Comparison of ENCODE assay signal across 31 cellular contexts in the genomic region with DNA sequence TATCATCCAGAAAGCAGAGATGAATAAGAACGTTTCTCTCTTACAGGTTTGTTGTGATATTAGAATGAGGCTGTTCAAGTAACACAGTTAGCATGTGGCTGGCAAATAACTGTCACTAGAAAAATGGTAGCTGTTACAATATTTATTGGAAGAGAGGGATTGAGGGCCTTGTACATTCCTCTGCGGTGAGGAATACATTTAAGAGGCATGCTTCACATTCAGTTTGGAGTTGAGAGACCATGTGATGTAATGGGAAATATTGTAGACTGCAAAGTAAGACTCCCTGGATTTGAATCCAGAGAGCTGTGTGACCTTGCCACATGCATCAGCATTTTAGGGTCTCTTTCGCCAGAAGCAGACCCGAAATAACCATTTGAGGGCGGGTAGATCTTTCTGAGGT.
DNase-seq lines count a peak whose midpoint lies in the region; ATAC-seq and TF ChIP-seq lines count a peak whose summit lies in the region.
"Had no signal": no experiment of that assay in that cellular context is flagged by ENCODE, and none has a peak within 500 bp of the region (broad histone marks: within the 10 kb centered on the region; RNA-seq: fewer than 3 reads in every experiment).

No MANE protein-coding gene starts in this region.

- peak overlapping the region; percentile 9; the same call in 1 of the 2 replicates for H3K27ac Mint-ChIP-seq in HFFc6
- H3K27ac Mint-ChIP-seq: activated CD4-positive, alpha-beta memory T cell treated with anti-CD3 and anti-CD28 coated beads for 36 hours; activated naive CD8-positive, alpha-beta T cell; activated T-helper 2 cell treated with anti-CD3 and anti-CD28 coated beads, Interferon-gamma antibody, Interleukin-2, Interleukin-4, amounts not matched to agents 10 μg/mL and 5 μg/mL and 100 μg/mL, durations not matched to agents 14 hours and 24 hours and 36 hours; mesothelial cell of epicardium; natural killer cell treated with Interleukin-12 subunit alpha and Interleukin-12 subunit beta and Interleukin-15 and Interleukin-18, amount 100 ng/mL, for 72 hours had no signal

- no peak overlapping the region for H3K4me3 ChIP-seq in brain microvascular endothelial cell (ENCODE audit: low read depth, low read length)
- H3K4me3 ChIP-seq: MG63, SJCRH30, skin epidermis, testis, vagina had no signal

- peak; percentile 62 for DNase-seq in AG08396 (ENCODE audit: low spot score)
- DNase-seq in HFFc6 = peak; percentile 59
- peak; percentile 46 for DNase-seq in brain microvascular endothelial cell
- peak; percentile 20 for DNase-seq in kidney tubule cell (ENCODE audit: low spot score)
- DNase-seq in NCI-H1694 treated with DMSO at 0.1 percent for 48 hours (lab: John Stamatoyannopoulos, UW) = no peak
- DNase-seq in DMS79 treated with DMSO at 0.1 percent for 48 hours (lab: John Stamatoyannopoulos, UW) = no peak
- no peak for DNase-seq in CD1c-positive myeloid dendritic cell (ENCODE audit: extremely low spot score)
- DNase-seq: activated CD4-positive, alpha-beta memory T cell treated with anti-CD3 and anti-CD28 coated beads for 36 hours; activated CD4-positive, CD25-positive, alpha-beta regulatory T cell treated with anti-CD3 and anti-CD28 coated beads, Interleukin-2, amount 50 U/mL, for 72 hours; activated CD8-positive, alpha-beta memory T cell treated with anti-CD3 and anti-CD28 coated beads, Interleukin-2, amount 50 U/mL, for 4 hours; aorta; C1 segment of cervical spinal cord; DND-41; glutamatergic neuron; islet precursor cell; MG63; NCI-H1417; NCI-H2081; NCI-H226; NCI-H748 treated with DMSO at 0.1 percent for 48 hours; SJCRH30; stimulated activated naive CD8-positive, alpha-beta T cell treated with anti-CD3 and anti-CD28 coated beads, Interleukin-15, Interleukin-2, amounts not matched to agents 100 U/mL and 50 U/mL, for 24 hours; testis had no signal

- peaks cover 23% of the 10 kb centered on the region for H3K4me1 Mint-ChIP-seq in HFFc6 (ENCODE audit: low read depth)
- H3K4me1 Mint-ChIP-seq: central memory CD8-positive, alpha-beta T cell had no signal

- H3K27ac ChIP-seq in brain microvascular endothelial cell = no peak overlapping the region
- H3K27ac ChIP-seq: SJCRH30, skin epidermis, testis, vagina had no signal

- H3K36me3 ChIP-seq in brain microvascular endothelial cell (replicated peaks) = no peaks in the 10 kb centered on the region
- H3K36me3 ChIP-seq: MG63, SJCRH30, vagina had no signal

- H3K9me3 Mint-ChIP-seq in HFFc6 = no peaks in the 10 kb centered on the region
- H3K9me3 Mint-ChIP-seq: activated CD4-positive, alpha-beta memory T cell treated with anti-CD3 and anti-CD28 coated beads for 36 hours; activated T-helper 2 cell treated with anti-CD3 and anti-CD28 coated beads, Interferon-gamma antibody, Interleukin-2, Interleukin-4, amounts not matched to agents 10 μg/mL and 5 μg/mL and 100 μg/mL, durations not matched to agents 14 hours and 24 hours and 36 hours; mesothelial cell of epicardium; natural killer cell treated with Interleukin-12 subunit alpha and Interleukin-12 subunit beta and Interleukin-15 and Interleukin-18, amount 100 ng/mL, for 72 hours had no signal

- no peak overlapping the region for H3K4me3 Mint-ChIP-seq in HFFc6
- H3K4me3 Mint-ChIP-seq: activated CD4-positive, alpha-beta memory T cell treated with anti-CD3 and anti-CD28 coated beads for 36 hours; activated naive CD8-positive, alpha-beta T cell; central memory CD8-positive, alpha-beta T cell; mesothelial cell of epicardium; natural killer cell treated with Interleukin-12 subunit alpha and Interleukin-12 subunit beta and Interleukin-15 and Interleukin-18, amount 100 ng/mL, for 72 hours had no signal

- no peaks in the 10 kb centered on the region for H3K27me3 ChIP-seq in brain microvascular endothelial cell (replicated peaks)
- H3K27me3 ChIP-seq: MG63, testis, vagina had no signal

- in situ Hi-C loops in brain microvascular endothelial cell (cut with HindIII; ENCODE audit: low pct_ligation_motif_present, low sequenced_read_pairs) = no loop called here

- peaks cover 6% of the 10 kb centered on the region for H3K27me3 Mint-ChIP-seq in HFFc6 (ENCODE audit: insufficient read depth)
- H3K27me3 Mint-ChIP-seq: activated CD4-positive, alpha-beta memory T cell treated with anti-CD3 and anti-CD28 coated beads for 36 hours; activated naive CD8-positive, alpha-beta T cell; central memory CD8-positive, alpha-beta T cell had no signal

- no peak for ATAC-seq in GM21367 (IDR thresholded peaks at IDR 0.05; ENCODE audit: unreplicated experiment)
- ATAC-seq: natural killer cell treated with Interleukin-12 subunit alpha and Interleukin-12 subunit beta and Interleukin-15 and Interleukin-18, amount 100 ng/mL, for 72 hours; stimulated activated naive CD8-positive, alpha-beta T cell treated with anti-CD3 and anti-CD28 coated beads, Interleukin-15, Interleukin-2, amounts not matched to agents 100 U/mL and 50 U/mL, for 24 hours had no signal

- H3K36me3 Mint-ChIP-seq in HFFc6 (ENCODE audit: low read depth) = no peaks in the 10 kb centered on the region; the same call in 1 of the 2 replicates
- H3K36me3 Mint-ChIP-seq: activated CD4-positive, alpha-beta memory T cell treated with anti-CD3 and anti-CD28 coated beads for 36 hours; activated naive CD8-positive, alpha-beta T cell; mesothelial cell of epicardium; natural killer cell treated with Interleukin-12 subunit alpha and Interleukin-12 subunit beta and Interleukin-15 and Interleukin-18, amount 100 ng/mL, for 72 hours had no signal

- no peak for TF ChIP-seq CTCF in HFFc6 (IDR thresholded peaks at IDR 0.05)
- TF ChIP-seq CTCF in brain microvascular endothelial cell (IDR thresholded peaks at IDR 0.05; ENCODE audit: low read depth, low read length, missing control alignments) = no peak

Comparison
In these comparisons a context has a peak if more than half of its experiments do, and no peak if none do; other contexts are left out.
1. DNase-seq: peak in AG08396 (single experiment), HFFc6 (single experiment), brain microvascular endothelial cell (single experiment) and kidney tubule cell (single experiment); none in NCI-H1694 treated with DMSO at 0.1 percent for 48 hours (single experiment), DMS79 treated with DMSO at 0.1 percent for 48 hours (single experiment) and CD1c-positive myeloid dendritic cell (single experiment).